ENCODE assay signal across 13 cellular contexts in genomic region chr20:35008411-35009342, GRCh38. TPM values are rescaled to one million over a fixed set of nuclear protein-coding genes. Genes with fewer than 3 reads are reported as not detected.
A peak's percentile ranks its signal among the peaks of the same experiment; 100 is the strongest.
DNase-seq lines count a peak whose midpoint lies in the region; ATAC-seq and TF ChIP-seq lines count a peak whose summit lies in the region.
"Had no signal": no experiment of that assay in that cellular context is flagged by ENCODE, and none has a peak within 500 bp of the region (broad histone marks: within the 10 kb centered on the region; RNA-seq: fewer than 3 reads in every experiment).

No MANE protein-coding gene starts in this region.

- peaks cover 0 to 9% (median 0%) of the 10 kb centered on the region in 4 donors for H3K4me1 ChIP-seq in tibial nerve
- H3K4me1 ChIP-seq: Caco-2, prostate gland had no signal

- no peak for TF ChIP-seq POLR2A in tibial nerve (IDR thresholded peaks at IDR 0.05)

- 89 to 90% methylated on average over 13 to 14 of the region's 14 CpGs for WGBS in tibial nerve, 2 donors

- peaks cover 100% of the 10 kb centered on the region for H3K36me3 Mint-ChIP-seq in activated T-helper 17 cell treated with anti-CD3 and anti-CD28 coated beads, Interleukin-2, amount 50 U/mL, for 72 hours (ENCODE audit: low read depth)

- H3K36me3 ChIP-seq in tibial nerve, result peaks cover 16 to 100% (median 56%) of the 10 kb centered on the region in 3 donors

- DNase-seq in fibroblast of mammary gland (ENCODE audit: low read depth), result peak; percentile 44
- peak; percentile 59 for DNase-seq in medulla oblongata (ENCODE audit: extremely low spot score)
- peak; percentile 14 to 23 for DNase-seq in tibial nerve (ENCODE audit: low spot score in 2 of 2)
- DNase-seq in NK-92 treated with Interleukin-12 subunit alpha and Interleukin-12 subunit beta, amount 100 ng/mL, for 24 hours (lab: John Stamatoyannopoulos, UW), result no peak
- DNase-seq: activated CD8-positive, alpha-beta memory T cell treated with anti-CD3 and anti-CD28 coated beads, Interleukin-2, amount 50 U/mL, for 4 hours had no signal

- peak overlapping the region; percentile 66 for H3K27ac Mint-ChIP-seq in activated T-helper 17 cell treated with anti-CD3 and anti-CD28 coated beads, Interleukin-2, amount 50 U/mL, for 72 hours

- TF ChIP-seq CTCF in fibroblast of mammary gland (conservative IDR thresholded peaks at IDR 0.05; ENCODE audit: control insufficient read depth, insufficient read depth, low read depth, low read length) (no peak), tibial nerve (IDR thresholded peaks at IDR 0.05) (no peak)

- H3K27me3 Mint-ChIP-seq in activated T-helper 17 cell treated with anti-CD3 and anti-CD28 coated beads, Interleukin-2, amount 50 U/mL, for 72 hours, result no peaks in the 10 kb centered on the region
- H3K27me3 Mint-ChIP-seq: stimulated activated naive CD8-positive, alpha-beta T cell treated with anti-CD3 and anti-CD28 coated beads, Interleukin-15, amount 100 ng/mL, for 72 hours had no signal

- no peaks in the 10 kb centered on the region for H3K4me1 Mint-ChIP-seq in activated T-helper 17 cell treated with anti-CD3 and anti-CD28 coated beads, Interleukin-2, amount 50 U/mL, for 72 hours
- H3K4me1 Mint-ChIP-seq: stimulated activated naive CD8-positive, alpha-beta T cell treated with anti-CD3 and anti-CD28 coated beads, Interleukin-15, amount 100 ng/mL, for 72 hours had no signal

- no peaks in the 10 kb centered on the region for H3K27me3 ChIP-seq in tibial nerve

- no peak overlapping the region for H3K27ac ChIP-seq in tibial nerve
- H3K27ac ChIP-seq: prostate gland had no signal

- TF ChIP-seq EP300 in tibial nerve (IDR thresholded peaks at IDR 0.05), result peak in 1 of 2 donors; percentile 44

- no peaks in the 10 kb centered on the region for H3K9me3 ChIP-seq in tibial nerve
- H3K9me3 ChIP-seq: Caco-2, mucosa of descending colon, prostate gland, SK-N-SH had no signal

- H3K4me3 ChIP-seq in fibroblast of mammary gland (ENCODE audit: control insufficient read depth, low read depth, low read length) (no peak overlapping the region), tibial nerve (no peak overlapping the region)
- H3K4me3 ChIP-seq: mucosa of descending colon, prostate gland had no signal

- no peaks in the 10 kb centered on the region for H3K9me3 Mint-ChIP-seq in activated T-helper 17 cell treated with anti-CD3 and anti-CD28 coated beads, Interleukin-2, amount 50 U/mL, for 72 hours
- H3K9me3 Mint-ChIP-seq: stimulated activated naive CD8-positive, alpha-beta T cell treated with anti-CD3 and anti-CD28 coated beads, Interleukin-15, amount 100 ng/mL, for 72 hours had no signal

- no peak overlapping the region for H3K4me3 Mint-ChIP-seq in activated T-helper 17 cell treated with anti-CD3 and anti-CD28 coated beads, Interleukin-2, amount 50 U/mL, for 72 hours
- H3K4me3 Mint-ChIP-seq: stimulated activated naive CD8-positive, alpha-beta T cell treated with anti-CD3 and anti-CD28 coated beads, Interleukin-15, amount 100 ng/mL, for 72 hours had no signal

- ATAC-seq in activated T-helper 17 cell treated with anti-CD3 and anti-CD28 coated beads, Interleukin-2, amount 50 U/mL, for 72 hours (replicated peaks), result no peak
- no peak for ATAC-seq in GM21423 (IDR thresholded peaks at IDR 0.05; ENCODE audit: unreplicated experiment)
- ATAC-seq in HG03045 (IDR thresholded peaks at IDR 0.05; ENCODE audit: unreplicated experiment), result no peak
- ATAC-seq: mucosa of descending colon; stimulated activated naive CD8-positive, alpha-beta T cell treated with anti-CD3 and anti-CD28 coated beads, Interleukin-15, amount 100 ng/mL, for 72 hours had no signal

RNA-seq across cellular contexts. Expression of gene MYH7B, which starts 53.0 kb away (rescaled TPM):
- under 1 TPM; 0.24 to 0.29 TPM for total RNA-seq in activated T-helper 17 cell treated with anti-CD3 and anti-CD28 coated beads, Interleukin-2, amount 50 U/mL, for 72 hours
- total RNA-seq in tibial nerve, result 1 to 10 TPM; 3.3 to 5.3 (median 4.0) TPM

RNA-seq across cellular contexts. Expression of gene GSS, which starts 53.1 kb away (rescaled TPM):
- 10 to 100 TPM; 54.7 to 57.4 TPM for total RNA-seq in activated T-helper 17 cell treated with anti-CD3 and anti-CD28 coated beads, Interleukin-2, amount 50 U/mL, for 72 hours
- 10 to 100 TPM; 28.8 to 61.6 (median 47.0) TPM for total RNA-seq in tibial nerve
